ENCODE assay signal across 8 cellular contexts in the genomic region with DNA sequence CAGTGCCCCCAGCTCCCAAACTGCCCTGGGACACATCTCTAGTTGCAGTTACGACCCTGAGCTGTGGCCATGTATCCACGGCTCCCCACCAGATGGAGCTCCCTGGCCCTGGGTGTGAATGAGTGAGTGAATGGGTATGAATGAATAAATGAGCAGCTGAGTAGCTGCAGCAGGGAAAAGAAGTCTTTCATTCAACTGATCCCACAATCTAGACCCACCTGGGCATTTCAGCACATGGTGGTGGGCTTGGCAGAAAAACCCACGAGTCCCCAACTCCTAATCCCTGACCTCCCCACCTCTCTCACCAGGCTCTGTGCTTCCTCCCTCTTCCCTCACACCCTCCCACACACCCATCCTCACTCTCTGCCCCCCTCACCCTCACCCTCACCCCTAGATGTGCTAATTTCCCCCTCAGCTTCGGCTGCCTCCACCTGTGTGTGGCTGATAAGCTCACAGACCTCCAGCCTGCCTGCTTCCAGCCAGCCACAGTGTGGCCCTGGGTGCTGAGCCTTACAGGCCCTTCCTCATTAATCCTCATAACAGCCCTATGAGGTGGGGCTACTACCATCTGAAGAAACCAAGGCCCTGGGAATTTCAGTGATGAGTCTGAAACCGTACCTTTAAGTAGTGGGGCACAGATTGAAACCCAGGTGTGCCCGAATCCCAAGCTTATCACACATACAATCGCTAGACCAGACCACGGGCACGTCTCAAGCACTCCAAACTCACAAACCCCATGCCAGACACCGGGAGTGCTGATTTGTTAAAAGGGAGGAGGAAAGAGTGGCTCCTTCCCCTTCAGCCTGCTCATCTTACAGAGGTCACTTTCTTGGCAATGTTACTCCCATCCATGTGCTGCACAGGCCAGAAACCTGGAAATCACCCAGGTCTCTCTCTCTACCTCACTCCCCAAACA. TPM values are rescaled to one million over a fixed set of nuclear protein-coding genes. Genes with fewer than 3 reads are reported as not detected.
DNase-seq lines count a peak whose midpoint lies in the region; ATAC-seq and TF ChIP-seq lines count a peak whose summit lies in the region.

No MANE protein-coding gene starts in this region.

- no peaks in the 10 kb centered on the region for H3K9me3 ChIP-seq in CD4-positive, alpha-beta T cell (ENCODE audit: control insufficient read depth, low read length)
- H3K9me3 ChIP-seq in mesodermal cell (ENCODE audit: control insufficient read depth, low read length), result no peaks in the 10 kb centered on the region
- no peaks in the 10 kb centered on the region for H3K9me3 ChIP-seq in prostate gland

- no peak for TF ChIP-seq POLR2A in prostate gland (IDR thresholded peaks at IDR 0.05)

- POLR2A ChIA-PET in CD4-positive, alpha-beta T cell (lab: Charles Lee), result no interaction called here
- POLR2A ChIA-PET in activated CD4-positive, alpha-beta T cell treated with anti-CD3 and anti-CD28 coated beads, Interleukin-2, amount 10 ng/mL, durations not matched to agents 7 days and 5 days (lab: Charles Lee), result no interaction called here

- no peaks in the 10 kb centered on the region for H3K27me3 ChIP-seq in CD4-positive, alpha-beta T cell (ENCODE audit: control insufficient read depth, insufficient read depth, low read length)
- H3K27me3 ChIP-seq in prostate gland (replicated peaks; ENCODE audit: insufficient read depth), result no peaks in the 10 kb centered on the region

- CTCF ChIA-PET in CD4-positive, alpha-beta T cell (lab: Charles Lee), result interaction anchor here (1.2 to 1.5 kb wide), 2 partner anchors 18 to 23 kb away, joined by 4 to 6 read pairs; no protein-coding TSS in a partner anchor
- CTCF ChIA-PET in activated CD4-positive, alpha-beta T cell treated with anti-CD3 and anti-CD28 coated beads, Interleukin-2, amount 10 ng/mL, durations not matched to agents 7 days and 5 days (lab: Charles Lee), result interaction anchor here (0.6 to 2.5 kb wide), 4 partner anchors 19 to 232 kb away, joined by 3 to 7 read pairs (median 3); no protein-coding TSS in a partner anchor

- intact Hi-C loops in CD4-positive, alpha-beta T cell (cut with DNase I, micrococcal nuclease), result loop anchor here in 1 of 2 experiments (5.0 to 10.0 kb wide), 3 partner anchors 123 to 1208 kb away; a partner anchor contains a TSS
- intact Hi-C loops in prostate gland (cut with DNase I), result no loop called here

- H3K36me3 Mint-ChIP-seq in CD4-positive, alpha-beta T cell (ENCODE audit: low read depth), result peaks cover 12% of the 10 kb centered on the region
- H3K36me3 Mint-ChIP-seq in activated CD4-positive, alpha-beta T cell treated with anti-CD3 and anti-CD28 coated beads, Interleukin-2, amount 10 ng/mL, durations not matched to agents 7 days and 5 days (ENCODE audit: low read depth), result peaks cover 10% of the 10 kb centered on the region

- no peak overlapping the region for H3K27ac ChIP-seq in CD4-positive, alpha-beta T cell (ENCODE audit: low read depth, low read length)
- peak overlapping the region; percentile 41 for H3K27ac ChIP-seq in mesodermal cell (ENCODE audit: low read depth, low read length, severe bottlenecking)
- peak overlapping the region in 1 of 2 donors; percentile 39 for H3K27ac ChIP-seq in prostate gland

- ATAC-seq in CD4-positive, alpha-beta T cell (ENCODE audit: poor library complexity), result no peak
- ATAC-seq in HG02981 (IDR thresholded peaks at IDR 0.05; ENCODE audit: unreplicated experiment), result no peak

- no peak for DNase-seq in CD4-positive, alpha-beta T cell
- DNase-seq in cardiac fibroblast (ENCODE audit: low read depth in 2 of 2) (peak; percentile 40 to 72), glomerular visceral epithelial cell (ENCODE audit: extremely low spot score) (no peak), prostate gland (ENCODE audit: low spot score) (no peak)
- no peak for DNase-seq in activated CD4-positive, alpha-beta T cell treated with anti-CD3 and anti-CD28 coated beads, Interleukin-2, amount 10 ng/mL, durations not matched to agents 7 days and 5 days

- TF ChIP-seq RAD21 in Ishikawa (IDR thresholded peaks at IDR 0.05; ENCODE audit: low read depth), result no peak

- H3K36me3 ChIP-seq in mesodermal cell (ENCODE audit: control insufficient read depth, insufficient read depth, low read length) (peaks cover 36% of the 10 kb centered on the region), prostate gland (no peaks in the 10 kb centered on the region)

- H3K4me1 Mint-ChIP-seq in CD4-positive, alpha-beta T cell (ENCODE audit: low read depth), result peaks cover 27% of the 10 kb centered on the region
- peaks cover 15% of the 10 kb centered on the region for H3K4me1 Mint-ChIP-seq in activated CD4-positive, alpha-beta T cell treated with anti-CD3 and anti-CD28 coated beads, Interleukin-2, amount 10 ng/mL, durations not matched to agents 7 days and 5 days

- no peak for TF ChIP-seq CTCF in CD4-positive, alpha-beta T cell (IDR thresholded peaks at IDR 0.05)
- TF ChIP-seq CTCF in cardiac fibroblast (IDR thresholded peaks at IDR 0.05; ENCODE audit: low read depth, low read length), result peak; percentile 28
- TF ChIP-seq CTCF in prostate gland (IDR thresholded peaks at IDR 0.05), result peak in 1 of 4 experiments; percentile 10

- no peak for TF ChIP-seq EP300 in Ishikawa (IDR thresholded peaks at IDR 0.05; ENCODE audit: borderline replicate concordance)

- 50 to 54% methylated on average over 1 to 4 of the region's 10 CpGs for WGBS in mesodermal cell (ENCODE audit: insufficient coverage in 2 of 2), 2 experiments
- 28% methylated on average over 10 of the region's 10 CpGs for WGBS in prostate gland

- H3K4me3 Mint-ChIP-seq in CD4-positive, alpha-beta T cell, result peak overlapping the region; percentile 7
- H3K4me3 Mint-ChIP-seq in activated CD4-positive, alpha-beta T cell treated with anti-CD3 and anti-CD28 coated beads, Interleukin-2, amount 10 ng/mL, durations not matched to agents 7 days and 5 days, result no peak overlapping the region

- no peak overlapping the region for H3K27ac Mint-ChIP-seq in CD4-positive, alpha-beta T cell
- no peak overlapping the region for H3K27ac Mint-ChIP-seq in activated CD4-positive, alpha-beta T cell treated with anti-CD3 and anti-CD28 coated beads, Interleukin-2, amount 10 ng/mL, durations not matched to agents 7 days and 5 days

- H3K9me3 Mint-ChIP-seq in CD4-positive, alpha-beta T cell, result no peaks in the 10 kb centered on the region
- H3K9me3 Mint-ChIP-seq in activated CD4-positive, alpha-beta T cell treated with anti-CD3 and anti-CD28 coated beads, Interleukin-2, amount 10 ng/mL, durations not matched to agents 7 days and 5 days, result no peaks in the 10 kb centered on the region

- H3K4me3 ChIP-seq in cardiac fibroblast (replicated peaks in 1 of 2; ENCODE audit: low read depth in 2 of 2, low read length in 2 of 2) (no peak overlapping the region), mesodermal cell (ENCODE audit: extremely low read depth, insufficient read depth, low read length, poor library complexity, severe bottlenecking) (no peak overlapping the region), prostate gland (no peak overlapping the region)

- H3K27me3 Mint-ChIP-seq in CD4-positive, alpha-beta T cell, result no peaks in the 10 kb centered on the region
- no peaks in the 10 kb centered on the region for H3K27me3 Mint-ChIP-seq in activated CD4-positive, alpha-beta T cell treated with anti-CD3 and anti-CD28 coated beads, Interleukin-2, amount 10 ng/mL, durations not matched to agents 7 days and 5 days

- H3K4me1 ChIP-seq in mesodermal cell (ENCODE audit: control insufficient read depth, insufficient read depth, low read length, poor library complexity, severe bottlenecking) (no peaks in the 10 kb centered on the region), prostate gland (replicated peaks) (peaks cover 7% of the 10 kb centered on the region)

TF ChIP-seq in Ishikawa, 13 proteins besides CTCF, POLR2A, EP300 and RAD21:
- TF ChIP-seq NFIC (IDR thresholded peaks at IDR 0.05), result 0 out of 2 replicates have a peak, but pooled peaks have one; percentile 3
- TF ChIP-seq, protein P1, sequence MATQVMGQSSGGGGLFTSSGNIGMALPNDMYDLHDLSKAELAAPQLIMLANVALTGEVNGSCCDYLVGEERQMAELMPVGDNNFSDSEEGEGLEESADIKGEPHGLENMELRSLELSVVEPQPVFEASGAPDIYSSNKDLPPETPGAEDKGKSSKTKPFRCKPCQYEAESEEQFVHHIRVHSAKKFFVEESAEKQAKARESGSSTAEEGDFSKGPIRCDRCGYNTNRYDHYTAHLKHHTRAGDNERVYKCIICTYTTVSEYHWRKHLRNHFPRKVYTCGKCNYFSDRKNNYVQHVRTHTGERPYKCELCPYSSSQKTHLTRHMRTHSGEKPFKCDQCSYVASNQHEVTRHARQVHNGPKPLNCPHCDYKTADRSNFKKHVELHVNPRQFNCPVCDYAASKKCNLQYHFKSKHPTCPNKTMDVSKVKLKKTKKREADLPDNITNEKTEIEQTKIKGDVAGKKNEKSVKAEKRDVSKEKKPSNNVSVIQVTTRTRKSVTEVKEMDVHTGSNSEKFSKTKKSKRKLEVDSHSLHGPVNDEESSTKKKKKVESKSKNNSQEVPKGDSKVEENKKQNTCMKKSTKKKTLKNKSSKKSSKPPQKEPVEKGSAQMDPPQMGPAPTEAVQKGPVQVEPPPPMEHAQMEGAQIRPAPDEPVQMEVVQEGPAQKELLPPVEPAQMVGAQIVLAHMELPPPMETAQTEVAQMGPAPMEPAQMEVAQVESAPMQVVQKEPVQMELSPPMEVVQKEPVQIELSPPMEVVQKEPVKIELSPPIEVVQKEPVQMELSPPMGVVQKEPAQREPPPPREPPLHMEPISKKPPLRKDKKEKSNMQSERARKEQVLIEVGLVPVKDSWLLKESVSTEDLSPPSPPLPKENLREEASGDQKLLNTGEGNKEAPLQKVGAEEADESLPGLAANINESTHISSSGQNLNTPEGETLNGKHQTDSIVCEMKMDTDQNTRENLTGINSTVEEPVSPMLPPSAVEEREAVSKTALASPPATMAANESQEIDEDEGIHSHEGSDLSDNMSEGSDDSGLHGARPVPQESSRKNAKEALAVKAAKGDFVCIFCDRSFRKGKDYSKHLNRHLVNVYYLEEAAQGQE (IDR thresholded peaks at IDR 0.05; ENCODE audit: low read depth), result no peak

RNA-seq across cellular contexts. Expression of a gene that starts 2.2 kb away (rescaled TPM):
- 10 to 100 TPM; 49.6 to 54.3 TPM for total RNA-seq in CD4-positive, alpha-beta T cell
- polyA plus RNA-seq in mesodermal cell (2013, experiment 1 of 2), result 134 TPM
- polyA plus RNA-seq in mesodermal cell (2013, experiment 2 of 2), result 119 TPM
- total RNA-seq in prostate gland, result 100 to 1,000 TPM; 116 to 118 TPM
- total RNA-seq in activated CD4-positive, alpha-beta T cell treated with anti-CD3 and anti-CD28 coated beads, Interleukin-2, amount 10 ng/mL, durations not matched to agents 7 days and 5 days, result 100 to 1,000 TPM; 123 to 143 TPM

RNA-seq across cellular contexts. Expression of a gene that starts 30.2 kb away (rescaled TPM):
- total RNA-seq in CD4-positive, alpha-beta T cell, result under 1 TPM; 0.06 to 0.08 TPM
- 147 TPM for polyA plus RNA-seq in mesodermal cell (2013, experiment 1 of 2)
- 116 TPM for polyA plus RNA-seq in mesodermal cell (2013, experiment 2 of 2)
- 100 to 1,000 TPM; 104 to 150 TPM for total RNA-seq in prostate gland
- total RNA-seq in activated CD4-positive, alpha-beta T cell treated with anti-CD3 and anti-CD28 coated beads, Interleukin-2, amount 10 ng/mL, durations not matched to agents 7 days and 5 days, result not detected

RNA-seq across cellular contexts. Expression of a gene that starts 50.1 kb away (rescaled TPM):
- total RNA-seq in CD4-positive, alpha-beta T cell, result under 1 TPM in 1 of 2 experiments, not detected in 1; 0.11 TPM
- 14.8 TPM for polyA plus RNA-seq in mesodermal cell (2013, experiment 1 of 2)
- polyA plus RNA-seq in mesodermal cell (2013, experiment 2 of 2), result 11.8 TPM
- under 1 TPM in 1 of 2 donors, not detected in 1; 0.45 TPM for total RNA-seq in prostate gland
- under 1 TPM; 0.10 to 0.12 TPM for total RNA-seq in activated CD4-positive, alpha-beta T cell treated with anti-CD3 and anti-CD28 coated beads, Interleukin-2, amount 10 ng/mL, durations not matched to agents 7 days and 5 days

Comparison
In these comparisons a context has a peak if more than half of its experiments do, and no peak if none do; other contexts are left out.
1. DNase-seq: peak in cardiac fibroblast (2 of 2); none in CD4-positive, alpha-beta T cell (0 of 10), glomerular visceral epithelial cell (single experiment), prostate gland (single experiment) and activated CD4-positive, alpha-beta T cell treated with anti-CD3 and anti-CD28 coated beads, Interleukin-2, amount 10 ng/mL, durations not matched to agents 7 days and 5 days (single experiment).
2. RNA of a gene that starts 30.2 kb away (total RNA-seq): 104 to 150 TPM in prostate gland; 0.06 to 0.08 TPM in CD4-positive, alpha-beta T cell and not detected in activated CD4-positive, alpha-beta T cell treated with anti-CD3 and anti-CD28 coated beads, Interleukin-2, amount 10 ng/mL, durations not matched to agents 7 days and 5 days; every median in the first group is over 10 times any median in the second.